Comparison of ENCODE assay signal across 1 cellular context in genomic region chr20:46960536-46960935, GRCh38.
TF ChIP-seq lines count a peak whose summit lies in the region.

No MANE protein-coding gene starts in this region.

TF ChIP-seq in H1, 55 proteins besides CTCF, POLR2A, EP300 and RAD21 (continued from another document):
- no peak for TF ChIP-seq CHD7 (IDR thresholded peaks at IDR 0.05; ENCODE audit: insufficient replicate concordance, low read length)
- TF ChIP-seq FOSL1 (IDR thresholded peaks at IDR 0.05; ENCODE audit: insufficient read depth, low read depth, low read length) = no peak
- no peak for TF ChIP-seq SIN3A (conservative IDR thresholded peaks at IDR 0.05 in 1 of 2, IDR thresholded peaks at IDR 0.05 in 1 of 2; ENCODE audit: low read depth in 1 of 2, low read length in 2 of 2)
